Comparison of ENCODE assay signal across 8 cellular contexts in genomic region chr3:150544726-150545125, GRCh38. TPM values are rescaled to one million over a fixed set of nuclear protein-coding genes. Genes with fewer than 3 reads are reported as not detected.
DNase-seq lines count a peak whose midpoint lies in the region; ATAC-seq and TF ChIP-seq lines count a peak whose summit lies in the region.

No MANE protein-coding gene starts in this region.

- POLR2A ChIA-PET in activated CD4-positive, alpha-beta T cell treated with anti-CD3 and anti-CD28 coated beads for 36 hours (lab: Charles Lee): interaction anchor here (1.1 to 1.2 kb wide), 2 partner anchors 215 to 219 kb away, joined by 3 read pairs; partner anchors contain the start of gene SIAH2
- POLR2A ChIA-PET in activated CD8-positive, alpha-beta T cell treated with anti-CD3 and anti-CD28 coated beads, Interleukin-2, amount 10 ng/mL, durations not matched to agents 7 days and 5 days (lab: Charles Lee): interaction anchor here (0.6 to 5.0 kb wide), 7 partner anchors 11 to 320 kb away, joined by 3 to 77 read pairs (median 18); partner anchors contain the start of genes SELENOT, SIAH2 and TSC22D2

- peak overlapping the region; percentile 83 for H3K27ac Mint-ChIP-seq in activated CD4-positive, alpha-beta T cell treated with anti-CD3 and anti-CD28 coated beads for 36 hours
- H3K27ac Mint-ChIP-seq in activated CD8-positive, alpha-beta T cell treated with anti-CD3 and anti-CD28 coated beads, Interleukin-2, amount 10 ng/mL, durations not matched to agents 7 days and 5 days: peak overlapping the region; percentile 64

- H3K4me1 Mint-ChIP-seq in activated CD4-positive, alpha-beta T cell treated with anti-CD3 and anti-CD28 coated beads for 36 hours: peaks cover 61% of the 10 kb centered on the region
- peaks cover 51% of the 10 kb centered on the region for H3K4me1 Mint-ChIP-seq in activated CD8-positive, alpha-beta T cell treated with anti-CD3 and anti-CD28 coated beads, Interleukin-2, amount 10 ng/mL, durations not matched to agents 7 days and 5 days (ENCODE audit: low read depth)

- peak overlapping the region; percentile 98 for H3K4me3 ChIP-seq in thoracic aorta

- no peaks in the 10 kb centered on the region for H3K27me3 ChIP-seq in thoracic aorta (replicated peaks; ENCODE audit: insufficient read depth)

- no peaks in the 10 kb centered on the region for H3K9me3 Mint-ChIP-seq in activated CD4-positive, alpha-beta T cell treated with anti-CD3 and anti-CD28 coated beads for 36 hours (ENCODE audit: low read depth)
- H3K9me3 Mint-ChIP-seq in activated CD8-positive, alpha-beta T cell treated with anti-CD3 and anti-CD28 coated beads, Interleukin-2, amount 10 ng/mL, durations not matched to agents 7 days and 5 days (ENCODE audit: insufficient read depth): no peaks in the 10 kb centered on the region

- intact Hi-C loops in activated CD4-positive, alpha-beta T cell treated with anti-CD3 and anti-CD28 coated beads for 36 hours (cut with DNase I, micrococcal nuclease): loop anchor here (5.0 kb wide), 3 partner anchors 38 to 1713 kb away; no protein-coding TSS in a partner anchor

- TF ChIP-seq CTCF in thoracic aorta (IDR thresholded peaks at IDR 0.05): no peak

- H3K36me3 Mint-ChIP-seq in activated CD4-positive, alpha-beta T cell treated with anti-CD3 and anti-CD28 coated beads for 36 hours (ENCODE audit: low read depth): peaks cover 58% of the 10 kb centered on the region
- peaks cover 49% of the 10 kb centered on the region for H3K36me3 Mint-ChIP-seq in activated CD8-positive, alpha-beta T cell treated with anti-CD3 and anti-CD28 coated beads, Interleukin-2, amount 10 ng/mL, durations not matched to agents 7 days and 5 days (ENCODE audit: low read depth)

- H3K36me3 ChIP-seq in thoracic aorta: peaks cover 8% of the 10 kb centered on the region

- H3K4me1 ChIP-seq in thoracic aorta (ENCODE audit: control insufficient read depth in 1 of 2, low read depth in 2 of 2): peaks cover 37 to 46% of the 10 kb centered on the region in 2 donors

- no peak for DNase-seq in activated CD4-positive, alpha-beta T cell treated with anti-CD3 and anti-CD28 coated beads for 36 hours
- no peak for DNase-seq in activated CD4-positive, alpha-beta T cell treated with anti-CD3 and anti-CD28 coated beads for 1 hour
- no peak for DNase-seq in activated CD8-positive, alpha-beta T cell treated with anti-CD3 and anti-CD28 coated beads, Interleukin-2, amount 10 ng/mL, durations not matched to agents 7 days and 5 days
- peak; percentile 52 for DNase-seq in inferior parietal cortex (ENCODE audit: extremely low spot score)
- DNase-seq in thoracic aorta (ENCODE audit: low spot score): no peak
- no peak for DNase-seq in activated effector memory CD4-positive, alpha-beta T cell treated with anti-CD3 and anti-CD28 coated beads, Interleukin-2, amount 50 U/mL, for 16 hours

- H3K27ac ChIP-seq in thoracic aorta: peak overlapping the region in 1 of 2 donors; percentile 100

- no peaks in the 10 kb centered on the region for H3K27me3 Mint-ChIP-seq in activated CD4-positive, alpha-beta T cell treated with anti-CD3 and anti-CD28 coated beads for 36 hours
- H3K27me3 Mint-ChIP-seq in activated CD8-positive, alpha-beta T cell treated with anti-CD3 and anti-CD28 coated beads, Interleukin-2, amount 10 ng/mL, durations not matched to agents 7 days and 5 days (ENCODE audit: low read depth): no peaks in the 10 kb centered on the region

- H3K9me3 ChIP-seq in thoracic aorta: no peaks in the 10 kb centered on the region

- CTCF ChIA-PET in activated CD4-positive, alpha-beta T cell treated with anti-CD3 and anti-CD28 coated beads for 36 hours (lab: Charles Lee): interaction anchor here (0.6 to 2.3 kb wide), 6 partner anchors 10 to 1296 kb away, joined by 3 to 8 read pairs (median 3); no protein-coding TSS in a partner anchor
- CTCF ChIA-PET in activated CD8-positive, alpha-beta T cell treated with anti-CD3 and anti-CD28 coated beads, Interleukin-2, amount 10 ng/mL, durations not matched to agents 7 days and 5 days (lab: Charles Lee): interaction anchor here (0.7 to 2.0 kb wide), 5 partner anchors 18 to 217 kb away, joined by 3 to 9 read pairs (median 4); no protein-coding TSS in a partner anchor

- peak overlapping the region; percentile 90 for H3K4me3 Mint-ChIP-seq in activated CD4-positive, alpha-beta T cell treated with anti-CD3 and anti-CD28 coated beads for 36 hours
- peak overlapping the region; percentile 94 for H3K4me3 Mint-ChIP-seq in activated CD8-positive, alpha-beta T cell treated with anti-CD3 and anti-CD28 coated beads, Interleukin-2, amount 10 ng/mL, durations not matched to agents 7 days and 5 days

- ATAC-seq in activated CD4-positive, alpha-beta T cell treated with anti-CD3 and anti-CD28 coated beads for 36 hours: no peak
- ATAC-seq in activated CD8-positive, alpha-beta T cell treated with anti-CD3 and anti-CD28 coated beads, Interleukin-2, amount 10 ng/mL, durations not matched to agents 7 days and 5 days: no peak
- no peak for ATAC-seq in thoracic aorta (ENCODE audit: insufficient number of reproducible peaks, low FRiP score, low read depth)
- no peak for ATAC-seq in GM21515 (IDR thresholded peaks at IDR 0.05; ENCODE audit: unreplicated experiment)
- ATAC-seq in GM21576 (IDR thresholded peaks at IDR 0.05; ENCODE audit: unreplicated experiment): no peak

RNA-seq across cellular contexts. Expression of gene SERP1, which starts 1.6 kb away (rescaled TPM):
- total RNA-seq in activated CD4-positive, alpha-beta T cell treated with anti-CD3 and anti-CD28 coated beads for 36 hours: 10 to 100 TPM; 84.6 to 96.1 TPM
- total RNA-seq in activated CD8-positive, alpha-beta T cell treated with anti-CD3 and anti-CD28 coated beads, Interleukin-2, amount 10 ng/mL, durations not matched to agents 7 days and 5 days: 10 to 100 TPM; 83.4 to 87.3 TPM
- 100 to 1,000 TPM; 212 to 239 TPM for total RNA-seq in thoracic aorta

RNA-seq across cellular contexts. Expression of gene EIF2A, which starts 1.9 kb away (rescaled TPM):
- 100 to 1,000 TPM; 119 to 182 TPM for total RNA-seq in activated CD4-positive, alpha-beta T cell treated with anti-CD3 and anti-CD28 coated beads for 36 hours
- total RNA-seq in activated CD8-positive, alpha-beta T cell treated with anti-CD3 and anti-CD28 coated beads, Interleukin-2, amount 10 ng/mL, durations not matched to agents 7 days and 5 days: 10 to 100 TPM; 77.0 to 89.0 TPM
- 100 to 1,000 TPM; 124 to 173 TPM for total RNA-seq in thoracic aorta

RNA-seq across cellular contexts. Expression of gene SELENOT, which starts 58.4 kb away (rescaled TPM):
- total RNA-seq in activated CD4-positive, alpha-beta T cell treated with anti-CD3 and anti-CD28 coated beads for 36 hours: 100 to 1,000 TPM in 1 of 2 experiments, 10 to 100 TPM in 1; 88.6 to 134 TPM
- 100 to 1,000 TPM in 1 of 2 experiments, 10 to 100 TPM in 1; 99.8 to 104 TPM for total RNA-seq in activated CD8-positive, alpha-beta T cell treated with anti-CD3 and anti-CD28 coated beads, Interleukin-2, amount 10 ng/mL, durations not matched to agents 7 days and 5 days
- 100 to 1,000 TPM in 1 of 2 donors, 10 to 100 TPM in 1; 67.4 to 137 TPM for total RNA-seq in thoracic aorta
